In the genomic region with DNA sequence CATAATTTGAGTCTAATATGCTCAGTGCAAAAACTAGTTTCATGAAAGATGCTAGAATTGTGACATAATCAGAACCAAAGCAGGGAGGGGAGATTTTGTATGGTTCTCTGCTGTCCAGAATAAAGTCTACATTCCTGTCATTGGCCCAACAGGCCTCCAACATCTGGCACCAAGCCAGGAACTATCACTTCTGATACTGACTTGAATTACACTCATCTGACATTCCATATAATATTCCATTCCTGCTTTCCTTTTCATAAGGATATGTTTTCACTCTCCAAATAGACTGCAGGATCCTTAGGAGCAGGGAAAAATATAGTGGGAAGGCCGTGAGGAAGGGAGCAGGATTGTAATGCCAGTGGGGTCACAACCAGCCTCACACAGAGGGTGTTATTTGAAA, we compare ENCODE assay signal across 23 cellular contexts.
DNase-seq lines count a peak whose midpoint lies in the region; ATAC-seq, FAIRE-seq and TF ChIP-seq lines count a peak whose summit lies in the region.
"Had no signal": no experiment of that assay in that cellular context is flagged by ENCODE, and none has a peak within 500 bp of the region (broad histone marks: within the 10 kb centered on the region; RNA-seq: fewer than 3 reads in every experiment).

No MANE protein-coding gene starts in this region.

- H3K79me2 ChIP-seq in SK-N-SH (ENCODE audit: insufficient read depth), result peaks cover 3% of the 10 kb centered on the region; the same call in 1 of the 2 replicates
- peaks cover 31% of the 10 kb centered on the region for H3K79me2 ChIP-seq in hepatocyte

- 90% methylated on average over 1 of the region's 1 CpG for WGBS in SK-N-SH (ENCODE audit: low lambda C conversion rate)
- WGBS in small intestine, 3 donors, result 83 to 88% (median 87%) methylated on average over 1 of the region's 1 CpG
- 87% methylated on average over 1 of the region's 1 CpG for WGBS in hepatocyte (ENCODE audit: low lambda C conversion rate, missing lambda C conversion rate)

- no peak for TF ChIP-seq RAD21 in SK-N-SH (IDR thresholded peaks at IDR 0.05; ENCODE audit: low read length)

- no peaks in the 10 kb centered on the region for H3K9me3 ChIP-seq in SK-N-SH
- no peaks in the 10 kb centered on the region for H3K9me3 ChIP-seq in HEK293 (ENCODE audit: control insufficient read depth, insufficient read depth, low read depth, low read length)
- H3K9me3 ChIP-seq in small intestine (ENCODE audit: control insufficient read depth, low read depth), result no peaks in the 10 kb centered on the region
- H3K9me3 ChIP-seq in hepatocyte (ENCODE audit: low read depth), result no peaks in the 10 kb centered on the region
- H3K9me3 ChIP-seq: heart left ventricle, ovary, tibial nerve had no signal

- H4K20me1 ChIP-seq in SK-N-SH (ENCODE audit: insufficient read depth) (no peaks in the 10 kb centered on the region), hepatocyte (ENCODE audit: insufficient read depth, poor library complexity, severe bottlenecking) (peaks cover 7% of the 10 kb centered on the region)

- no peaks in the 10 kb centered on the region for H3K9me2 ChIP-seq in SK-N-SH
- H3K9me2 ChIP-seq in hepatocyte (replicated peaks; ENCODE audit: insufficient read depth), result no peaks in the 10 kb centered on the region

- H2AFZ ChIP-seq in SK-N-SH (ENCODE audit: low read depth) (no peak overlapping the region), hepatocyte (no peak overlapping the region)
- H2AFZ ChIP-seq: GM23248 had no signal

- H3K36me3 ChIP-seq in SK-N-SH (replicated peaks in 1 of 2; ENCODE audit: control insufficient read depth in 1 of 2, insufficient read depth in 2 of 2, low read length in 1 of 2), result peaks cover 0 to 7% of the 10 kb centered on the region in 2 experiments
- H3K36me3 ChIP-seq in HEK293 (ENCODE audit: control insufficient read depth in 2 of 2, insufficient read depth in 1 of 2, low read length in 2 of 2), result no peaks in the 10 kb centered on the region
- H3K36me3 ChIP-seq in small intestine (ENCODE audit: control insufficient read depth in 2 of 2, insufficient read depth in 2 of 2, low read length in 2 of 2), result peaks cover 0 to 6% of the 10 kb centered on the region in 2 donors
- no peaks in the 10 kb centered on the region for H3K36me3 ChIP-seq in hepatocyte (replicated peaks; ENCODE audit: insufficient read depth, low read depth)
- H3K36me3 ChIP-seq: ovary had no signal

- no peak for TF ChIP-seq EP300 in SK-N-SH (IDR thresholded peaks at IDR 0.05; ENCODE audit: borderline replicate concordance in 1 of 2, low read depth in 1 of 2, low read length in 1 of 2)

- H3K27me3 ChIP-seq in SK-N-SH (ENCODE audit: insufficient read depth), result no peaks in the 10 kb centered on the region
- no peaks in the 10 kb centered on the region for H3K27me3 ChIP-seq in small intestine (ENCODE audit: control insufficient read depth in 2 of 2, insufficient read depth in 2 of 2, low read length in 2 of 2)
- no peaks in the 10 kb centered on the region for H3K27me3 ChIP-seq in hepatocyte
- H3K27me3 ChIP-seq: ovary, tibial nerve had no signal

- POLR2A ChIA-PET in SK-N-SH (lab: Yijun Ruan, JAX) (interaction anchor here (0.9 kb wide), 1 partner anchor 81 kb away, joined by 3 read pairs; a partner anchor contains a TSS), HEK293 (lab: Yijun Ruan, JAX) (interaction anchor here (1.0 to 1.5 kb wide), 2 partner anchors 30 to 64 kb away, joined by 3 read pairs; a partner anchor contains a TSS)

- TF ChIP-seq CTCF in SK-N-SH (IDR thresholded peaks at IDR 0.05), result no peak
- TF ChIP-seq CTCF in HEK293 (tag by site-specific recombination; IDR thresholded peaks at IDR 0.05), result no peak
- no peak for TF ChIP-seq CTCF in hepatocyte (IDR thresholded peaks at IDR 0.05; ENCODE audit: poor library complexity)

- no peak for FAIRE-seq in small intestine (lab: Jason Lieb, UNC)
- FAIRE-seq: GM12878 had no signal

- H3K4me2 ChIP-seq in SK-N-SH (no peak overlapping the region), hepatocyte (no peak overlapping the region)

- H3K9ac ChIP-seq in SK-N-SH, result no peak overlapping the region
- H3K9ac ChIP-seq: GM23248 had no signal

- H3K4me3 ChIP-seq in SK-N-SH (ENCODE audit: low read depth in 2 of 2, low read length in 1 of 2) (no peak overlapping the region), HEK293 (ENCODE audit: low read depth, low read length) (no peak overlapping the region), small intestine (ENCODE audit: low read depth in 1 of 2, low read length in 2 of 2) (no peak overlapping the region), hepatocyte (no peak overlapping the region)
- H3K4me3 ChIP-seq: GM12878, GM23248, heart left ventricle, ovary, tibial nerve had no signal

- H3F3A ChIP-seq in SK-N-SH (replicated peaks; ENCODE audit: insufficient read depth), result peaks cover 27% of the 10 kb centered on the region

- DNase-seq in SK-N-SH, result no peak
- DNase-seq in RPMI8226, result peak; percentile 24
- DNase-seq in small intestine, result peak; percentile 51
- DNase-seq in hepatocyte (ENCODE audit: low spot score), result no peak
- DNase-seq: activated B cell treated with CpG ODN at 0.5 μM for 24 hours; activated naive CD4-positive, alpha-beta T cell treated with anti-CD3 and anti-CD28 coated beads, Interleukin-2, amount 10 ng/mL, durations not matched to agents 7 days and 5 days; C1 segment of cervical spinal cord; cortex of kidney; effector memory CD8-positive, alpha-beta T cell; foreskin fibroblast; GM23248; heart left ventricle; midbrain; naive thymus-derived CD8-positive, alpha-beta T cell; NCI-H1048; NCI-H187; ovary; SIG-M5 had no signal

- H3K4me1 ChIP-seq in SK-N-SH (ENCODE audit: control insufficient read depth in 1 of 2, insufficient read depth in 2 of 2, low read depth in 1 of 2, low read length in 1 of 2), result peaks cover 0 to 2% of the 10 kb centered on the region in 2 experiments; a peak in 2 of 4 replicates
- H3K4me1 ChIP-seq in HEK293 (ENCODE audit: control insufficient read depth, insufficient read depth, low read length), result no peaks in the 10 kb centered on the region
- H3K4me1 ChIP-seq in small intestine (ENCODE audit: control insufficient read depth in 2 of 2, insufficient read depth in 1 of 2, low read depth in 1 of 2, low read length in 1 of 2), result peaks cover 5 to 6% of the 10 kb centered on the region in 2 donors
- peaks cover 9% of the 10 kb centered on the region for H3K4me1 ChIP-seq in hepatocyte (ENCODE audit: insufficient read depth)

- no peak for ATAC-seq in SK-N-SH treated with all-trans-retinoic acid at 6 μM for 48 hours
- ATAC-seq in HG03571 (IDR thresholded peaks at IDR 0.05; ENCODE audit: unreplicated experiment), result no peak
- ATAC-seq: effector memory CD8-positive, alpha-beta T cell; GM12878; heart left ventricle; naive thymus-derived CD8-positive, alpha-beta T cell had no signal

- CTCF ChIA-PET in SK-N-SH (lab: Yijun Ruan, JAX), result no interaction called here
- CTCF ChIA-PET in HEK293 (lab: Yijun Ruan, JAX), result interaction anchor here (0.5 to 1.1 kb wide), 4 partner anchors 18 to 1325 kb away, joined by 3 to 6 read pairs (median 4); no protein-coding TSS in a partner anchor

- H3K27ac ChIP-seq in SK-N-SH (ENCODE audit: low read depth in 2 of 2, low read length in 1 of 2), result 0 out of 4 replicates have a peak overlapping the region, but pooled peaks of 1 of the 2 experiments have one; percentile 2
- no peak overlapping the region for H3K27ac ChIP-seq in HEK293 (ENCODE audit: extremely low read depth, low read depth, low read length)
- H3K27ac ChIP-seq in small intestine (ENCODE audit: low read depth in 1 of 2, low read length in 1 of 2), result no peak overlapping the region
- H3K27ac ChIP-seq in hepatocyte, result no peak overlapping the region
- H3K27ac ChIP-seq: GM23248, heart left ventricle, ovary, tibial nerve had no signal

TF ChIP-seq in SK-N-SH, 30 proteins besides CTCF, POLR2A, EP300 and RAD21:
- TF ChIP-seq RCOR1 (IDR thresholded peaks at IDR 0.05; ENCODE audit: low read length) (no peak), NFIC (IDR thresholded peaks at IDR 0.05; ENCODE audit: borderline replicate concordance) (peak; percentile 45)

TF ChIP-seq in SK-N-SH treated with all-trans-retinoic acid at 6 μM for 48 hours, 23 proteins besides CTCF, POLR2A, EP300 and RAD21 (continues in another document):
- no peak for TF ChIP-seq TCF4 (CRISPR knock-in tag; IDR thresholded peaks at IDR 0.05; ENCODE audit: borderline replicate concordance)
- no peak for TF ChIP-seq ZC3H10 (CRISPR knock-in tag; IDR thresholded peaks at IDR 0.05)
- TF ChIP-seq, protein P1, sequence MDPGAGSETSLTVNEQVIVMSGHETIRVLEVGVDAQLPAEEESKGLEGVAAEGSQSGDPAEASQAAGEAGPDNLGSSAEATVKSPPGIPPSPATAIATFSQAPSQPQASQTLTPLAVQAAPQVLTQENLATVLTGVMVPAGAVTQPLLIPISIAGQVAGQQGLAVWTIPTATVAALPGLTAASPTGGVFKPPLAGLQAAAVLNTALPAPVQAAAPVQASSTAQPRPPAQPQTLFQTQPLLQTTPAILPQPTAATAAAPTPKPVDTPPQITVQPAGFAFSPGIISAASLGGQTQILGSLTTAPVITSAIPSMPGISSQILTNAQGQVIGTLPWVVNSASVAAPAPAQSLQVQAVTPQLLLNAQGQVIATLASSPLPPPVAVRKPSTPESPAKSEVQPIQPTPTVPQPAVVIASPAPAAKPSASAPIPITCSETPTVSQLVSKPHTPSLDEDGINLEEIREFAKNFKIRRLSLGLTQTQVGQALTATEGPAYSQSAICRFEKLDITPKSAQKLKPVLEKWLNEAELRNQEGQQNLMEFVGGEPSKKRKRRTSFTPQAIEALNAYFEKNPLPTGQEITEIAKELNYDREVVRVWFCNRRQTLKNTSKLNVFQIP (CRISPR knock-in tag; IDR thresholded peaks at IDR 0.05; ENCODE audit: borderline replicate concordance, low read depth), result no peak
- TF ChIP-seq OSR1 (CRISPR knock-in tag; IDR thresholded peaks at IDR 0.05), result no peak

TF ChIP-seq in HEK293, 187 proteins besides CTCF, POLR2A, EP300 and RAD21 (continues in another document):
- TF ChIP-seq, protein P2, sequence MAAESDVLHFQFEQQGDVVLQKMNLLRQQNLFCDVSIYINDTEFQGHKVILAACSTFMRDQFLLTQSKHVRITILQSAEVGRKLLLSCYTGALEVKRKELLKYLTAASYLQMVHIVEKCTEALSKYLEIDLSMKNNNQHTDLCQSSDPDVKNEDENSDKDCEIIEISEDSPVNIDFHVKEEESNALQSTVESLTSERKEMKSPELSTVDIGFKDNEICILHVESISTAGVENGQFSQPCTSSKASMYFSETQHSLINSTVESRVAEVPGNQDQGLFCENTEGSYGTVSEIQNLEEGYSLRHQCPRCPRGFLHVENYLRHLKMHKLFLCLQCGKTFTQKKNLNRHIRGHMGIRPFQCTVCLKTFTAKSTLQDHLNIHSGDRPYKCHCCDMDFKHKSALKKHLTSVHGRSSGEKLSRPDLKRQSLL (tag by site-specific recombination; IDR thresholded peaks at IDR 0.05), result 0 out of 2 replicates have a peak, but pooled peaks have one; percentile 35
- TF ChIP-seq OVOL3 (tag by site-specific recombination; IDR thresholded peaks at IDR 0.05) (no peak), KLF10 (tag by site-specific recombination; IDR thresholded peaks at IDR 0.05) (peak; percentile 36; the same call in 1 of the 2 replicates), ZNF544 (tag by site-specific recombination; IDR thresholded peaks at IDR 0.05) (0 out of 2 replicates have a peak, but pooled peaks have one; percentile 25), ZNF549 (tag by site-specific recombination; IDR thresholded peaks at IDR 0.05) (0 out of 2 replicates have a peak, but pooled peaks have one; percentile 22), ZNF660 (tag by site-specific recombination; IDR thresholded peaks at IDR 0.05) (0 out of 2 replicates have a peak, but pooled peaks have one; percentile 22)

Comparison
In these comparisons a context has a peak if more than half of its experiments do, and no peak if none do; other contexts are left out.
1. DNase-seq: peak in RPMI8226 (single experiment) and small intestine (single experiment); none in SK-N-SH (single experiment) and hepatocyte (single experiment).